ENCODE assay signal across 14 cellular contexts in the genomic region with DNA sequence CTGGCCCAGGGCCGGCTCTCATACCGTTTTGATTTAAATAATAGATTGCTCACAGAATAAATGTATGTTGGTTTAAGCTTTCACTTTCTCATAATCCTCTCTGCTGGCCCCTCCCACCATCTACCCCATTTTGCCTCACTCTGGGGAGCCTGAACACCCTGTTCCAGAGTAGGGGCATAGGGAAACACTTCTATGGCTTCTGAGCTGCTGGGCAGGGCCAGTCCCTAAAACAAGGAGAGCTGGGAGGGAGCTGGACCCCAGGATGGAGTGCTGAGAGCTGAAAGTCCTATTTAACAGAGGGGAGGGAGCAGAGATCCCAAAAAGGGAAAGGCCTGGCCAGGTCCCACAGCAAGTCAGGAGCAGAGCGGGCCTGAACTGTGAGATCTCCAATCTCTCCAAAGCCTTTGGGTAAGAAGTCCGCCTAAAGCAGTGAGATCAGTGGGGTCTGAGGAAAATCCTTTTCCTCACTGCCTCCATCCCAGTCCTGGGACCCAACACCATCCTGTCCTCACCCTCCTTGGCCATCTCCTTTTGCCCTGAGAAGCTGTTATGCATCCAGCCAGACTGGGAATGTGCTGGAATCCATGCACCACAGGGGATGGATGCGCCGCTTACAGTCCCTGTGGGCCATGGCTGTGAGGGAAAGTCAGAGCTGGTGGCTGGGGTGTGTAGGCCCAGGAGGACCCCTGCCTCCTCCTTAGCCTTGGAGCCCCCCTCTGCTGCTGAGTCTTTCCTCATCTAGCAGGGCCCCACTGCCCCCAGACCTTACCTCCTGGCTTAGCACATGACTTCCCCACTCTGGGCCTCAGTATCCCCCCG. TPM values are rescaled to one million over a fixed set of nuclear protein-coding genes. Genes with fewer than 3 reads are reported as not detected.
A peak's percentile ranks its signal among the peaks of the same experiment; 100 is the strongest.
DNase-seq lines count a peak whose midpoint lies in the region; ATAC-seq and TF ChIP-seq lines count a peak whose summit lies in the region.
"Had no signal": no experiment of that assay in that cellular context is flagged by ENCODE, and none has a peak within 500 bp of the region (broad histone marks: within the 10 kb centered on the region; RNA-seq: fewer than 3 reads in every experiment).

No MANE protein-coding gene starts in this region.

- H3K4me3 ChIP-seq in choroid plexus epithelial cell (ENCODE audit: low read depth, low read length) (no peak overlapping the region), BE2C (ENCODE audit: low read depth, low read length) (no peak overlapping the region; the same call in 1 of the 2 replicates)

- no peaks in the 10 kb centered on the region for H3K36me3 ChIP-seq in BE2C

- peaks cover 4 to 7% of the 10 kb centered on the region in 2 donors for H3K4me1 Mint-ChIP-seq in stimulated activated naive B cell treated with anti-CD40 and anti-IgM and Interleukin-4, amounts not matched to agents 10 μg/mL and 1 μg/mL and 100 μg/mL, for 72 hours
- H3K4me1 Mint-ChIP-seq: stimulated activated memory B cell treated with anti-CD40 and anti-IgM and Interleukin-4, amounts not matched to agents 10 μg/mL and 1 μg/mL and 100 μg/mL, for 72 hours had no signal

- no peaks in the 10 kb centered on the region for H3K27me3 ChIP-seq in BE2C
- H3K27me3 ChIP-seq: neutrophil had no signal

- H3K4me3 Mint-ChIP-seq in stimulated activated naive B cell treated with anti-CD40 and anti-IgM and Interleukin-4, amounts not matched to agents 10 μg/mL and 1 μg/mL and 100 μg/mL, for 72 hours = no peak overlapping the region
- H3K4me3 Mint-ChIP-seq: activated CD4-positive, alpha-beta T cell treated with anti-CD3 and anti-CD28 coated beads, Interleukin-2, amount 10 ng/mL, durations not matched to agents 24 days and 14 days; CD14-positive monocyte; stimulated activated memory B cell treated with anti-CD40 and anti-IgM and Interleukin-4, amounts not matched to agents 10 μg/mL and 1 μg/mL and 100 μg/mL, for 72 hours had no signal

- H3K9me3 ChIP-seq in BE2C = no peaks in the 10 kb centered on the region
- H3K9me3 ChIP-seq: neutrophil had no signal

- TF ChIP-seq CTCF in choroid plexus epithelial cell (conservative IDR thresholded peaks at IDR 0.05; ENCODE audit: low read depth, low read length) (no peak), BE2C (IDR thresholded peaks at IDR 0.05; ENCODE audit: low read depth, low read length) (no peak)

- H3K4me1 ChIP-seq in BE2C = peaks cover 18% of the 10 kb centered on the region

- peaks cover 0 to 1% of the 10 kb centered on the region in 2 donors for H3K36me3 Mint-ChIP-seq in stimulated activated naive B cell treated with anti-CD40 and anti-IgM and Interleukin-4, amounts not matched to agents 10 μg/mL and 1 μg/mL and 100 μg/mL, for 72 hours
- H3K36me3 Mint-ChIP-seq: CD14-positive monocyte; stimulated activated memory B cell treated with anti-CD40 and anti-IgM and Interleukin-4, amounts not matched to agents 10 μg/mL and 1 μg/mL and 100 μg/mL, for 72 hours had no signal

- no peaks in the 10 kb centered on the region for H3K9me3 Mint-ChIP-seq in stimulated activated naive B cell treated with anti-CD40 and anti-IgM and Interleukin-4, amounts not matched to agents 10 μg/mL and 1 μg/mL and 100 μg/mL, for 72 hours
- H3K9me3 Mint-ChIP-seq: activated CD4-positive, alpha-beta T cell treated with anti-CD3 and anti-CD28 coated beads, Interleukin-2, amount 10 ng/mL, durations not matched to agents 24 days and 14 days; CD14-positive monocyte; stimulated activated memory B cell treated with anti-CD40 and anti-IgM and Interleukin-4, amounts not matched to agents 10 μg/mL and 1 μg/mL and 100 μg/mL, for 72 hours had no signal

- H3K27ac Mint-ChIP-seq in stimulated activated naive B cell treated with anti-CD40 and anti-IgM and Interleukin-4, amounts not matched to agents 10 μg/mL and 1 μg/mL and 100 μg/mL, for 72 hours = peak overlapping the region; percentile 81
- H3K27ac Mint-ChIP-seq: activated CD4-positive, alpha-beta T cell treated with anti-CD3 and anti-CD28 coated beads, Interleukin-2, amount 10 ng/mL, durations not matched to agents 24 days and 14 days; stimulated activated memory B cell treated with anti-CD40 and anti-IgM and Interleukin-4, amounts not matched to agents 10 μg/mL and 1 μg/mL and 100 μg/mL, for 72 hours had no signal

- H3K27me3 Mint-ChIP-seq in stimulated activated naive B cell treated with anti-CD40 and anti-IgM and Interleukin-4, amounts not matched to agents 10 μg/mL and 1 μg/mL and 100 μg/mL, for 72 hours = no peaks in the 10 kb centered on the region
- H3K27me3 Mint-ChIP-seq: activated CD4-positive, alpha-beta T cell treated with anti-CD3 and anti-CD28 coated beads, Interleukin-2, amount 10 ng/mL, durations not matched to agents 24 days and 14 days; stimulated activated memory B cell treated with anti-CD40 and anti-IgM and Interleukin-4, amounts not matched to agents 10 μg/mL and 1 μg/mL and 100 μg/mL, for 72 hours had no signal

- DNase-seq in HK-2 (ENCODE audit: unreplicated experiment) (peak; percentile 20), choroid plexus epithelial cell (ENCODE audit: low read depth) (peak; percentile 23), left lobe of liver (ENCODE audit: low spot score) (no peak), NCI-H2227 treated with DMSO at 0.1 percent for 48 hours (lab: John Stamatoyannopoulos, UW) (no peak), BE2C (no peak)
- DNase-seq in stimulated activated naive B cell treated with anti-CD40 and anti-IgM and Interleukin-4, amounts not matched to agents 10 μg/mL and 1 μg/mL and 100 μg/mL, for 72 hours = no peak
- DNase-seq: activated CD4-positive, alpha-beta T cell treated with anti-CD3 and anti-CD28 coated beads, Interleukin-2, amount 10 ng/mL, durations not matched to agents 24 days and 14 days; islet precursor cell; stimulated activated CD4-positive, alpha-beta T cell treated with anti-CD3 and anti-CD28 coated beads, Interleukin-2, amount 100 ng/mL, for 24 hours had no signal

- ATAC-seq in left lobe of liver (peak; percentile 12), HG02759 (IDR thresholded peaks at IDR 0.05; ENCODE audit: unreplicated experiment) (no peak), GM21526 (IDR thresholded peaks at IDR 0.05; ENCODE audit: low FRiP score, unreplicated experiment) (no peak)
- no peak for ATAC-seq in stimulated activated naive B cell treated with anti-CD40 and anti-IgM and Interleukin-4, amounts not matched to agents 10 μg/mL and 1 μg/mL and 100 μg/mL, for 72 hours (replicated peaks)
- ATAC-seq: stimulated activated memory B cell treated with anti-CD40 and anti-IgM and Interleukin-4, amounts not matched to agents 10 μg/mL and 1 μg/mL and 100 μg/mL, for 72 hours had no signal

RNA-seq across cellular contexts. Expression of a gene that starts 8.7 kb away (rescaled TPM):
- 37.7 TPM for total RNA-seq in left lobe of liver
- polyA plus RNA-seq in BE2C (2012; ENCODE audit: insufficient read depth, insufficient read length, low read depth) = 8.6 TPM

RNA-seq across cellular contexts. Expression of a gene that starts 18.8 kb away (rescaled TPM):
- total RNA-seq in left lobe of liver = 166 TPM
- polyA plus RNA-seq in BE2C (2012; ENCODE audit: insufficient read depth, insufficient read length, low read depth) = 14.6 TPM

RNA-seq across cellular contexts. Expression of a gene that starts 28.4 kb away (rescaled TPM):
- total RNA-seq in left lobe of liver = 37.7 TPM
- 546 TPM for polyA plus RNA-seq in BE2C (2012; ENCODE audit: insufficient read depth, insufficient read length, low read depth)

RNA-seq across cellular contexts. Expression of a gene that starts 29.2 kb away (rescaled TPM):
- total RNA-seq in left lobe of liver = 192 TPM
- 49.5 TPM for polyA plus RNA-seq in BE2C (2012; ENCODE audit: insufficient read depth, insufficient read length, low read depth)

Comparison
In these comparisons a context has a peak if more than half of its experiments do, and no peak if none do; other contexts are left out.
1. DNase-seq: peak in HK-2 (single experiment) and choroid plexus epithelial cell (single experiment); none in left lobe of liver (single experiment), stimulated activated naive B cell treated with anti-CD40 and anti-IgM and Interleukin-4, amounts not matched to agents 10 μg/mL and 1 μg/mL and 100 μg/mL, for 72 hours (single experiment), NCI-H2227 treated with DMSO at 0.1 percent for 48 hours (single experiment) and BE2C (single experiment).